Comparison of ENCODE assay signal across 8 cellular contexts in genomic region chr22:41021039-41021654, GRCh38.
A peak's percentile ranks its signal among the peaks of the same experiment; 100 is the strongest.
DNase-seq lines count a peak whose midpoint lies in the region; ATAC-seq and TF ChIP-seq lines count a peak whose summit lies in the region.

No MANE protein-coding gene starts in this region.

- H3K27me3 ChIP-seq in cardiac muscle cell (no peaks in the 10 kb centered on the region), iPS-18a (ENCODE audit: control insufficient read depth, insufficient read depth, low read length) (peaks cover 9% of the 10 kb centered on the region), spleen (replicated peaks in 1 of 7) (no peaks in the 10 kb centered on the region)

- DNase-seq in cardiac muscle cell (ENCODE audit: low read depth in 1 of 2, low spot score in 1 of 2): peak in 1 of 2 donors; percentile 10
- DNase-seq in cardiac septum (ENCODE audit: low spot score): no peak
- DNase-seq in spleen: peak; percentile 77
- no peak for DNase-seq in stimulated activated CD4-positive, alpha-beta T cell treated with anti-CD3 and anti-CD28 coated beads, Interleukin-12 subunit alpha, Interleukin-12 subunit beta, amount 100 ng/mL, for 4 hours
- no peak for DNase-seq in Ammon's horn (ENCODE audit: low spot score)

- intact Hi-C loops in cardiac septum (cut with DNase I): loop anchor here (2.0 kb wide), 1 partner anchor 68 kb away; no protein-coding TSS in a partner anchor
- intact Hi-C loops in spleen (cut with DNase I; ENCODE audit: low total_unique reads): loop anchor here (10.0 kb wide), 2 partner anchors 66 to 74 kb away; partner anchors contain the start of genes EP300 and RBX1

- peaks cover 14% of the 10 kb centered on the region for H3K4me1 Mint-ChIP-seq in activated naive CD8-positive, alpha-beta T cell (ENCODE audit: low read depth)

- H3K4me1 ChIP-seq in cardiac muscle cell (ENCODE audit: low read depth) (peaks cover 11% of the 10 kb centered on the region), iPS-18a (ENCODE audit: control insufficient read depth, low read depth, low read length) (peaks cover 11% of the 10 kb centered on the region), spleen (peaks cover 6 to 35% (median 19%) of the 10 kb centered on the region in 6 donors)

- no peaks in the 10 kb centered on the region for H3K9me3 Mint-ChIP-seq in activated naive CD8-positive, alpha-beta T cell (ENCODE audit: low read depth)

- no peaks in the 10 kb centered on the region for H3K27me3 Mint-ChIP-seq in activated naive CD8-positive, alpha-beta T cell

- H3K4me3 ChIP-seq in cardiac muscle cell (peak overlapping the region; percentile 54), iPS-18a (ENCODE audit: low read length) (peak overlapping the region; percentile 57), spleen (peak overlapping the region; percentile 55 to 71 (median 67))

- H3K9me3 ChIP-seq in cardiac muscle cell (ENCODE audit: low read depth) (no peaks in the 10 kb centered on the region), iPS-18a (ENCODE audit: control insufficient read depth, low read depth, low read length) (no peaks in the 10 kb centered on the region), spleen (no peaks in the 10 kb centered on the region)

- ATAC-seq in GM21367 (IDR thresholded peaks at IDR 0.05; ENCODE audit: unreplicated experiment): no peak

- TF ChIP-seq CTCF in cardiac muscle cell (IDR thresholded peaks at IDR 0.05; ENCODE audit: low read depth, low read length) (no peak), spleen (IDR thresholded peaks at IDR 0.05 in 8 of 11, conservative IDR thresholded peaks at IDR 0.05 in 3 of 11) (no peak)

- 37 to 50% (median 40%) methylated on average over 19 to 20 of the region's 20 CpGs for WGBS in spleen, 5 donors

- peak overlapping the region; percentile 82 for H3K9ac ChIP-seq in iPS-18a (ENCODE audit: low read length)

- H3K36me3 Mint-ChIP-seq in activated naive CD8-positive, alpha-beta T cell: no peaks in the 10 kb centered on the region

- H3K4me3 Mint-ChIP-seq in activated naive CD8-positive, alpha-beta T cell: peak overlapping the region; percentile 91

- no peak for TF ChIP-seq POLR2A in spleen (IDR thresholded peaks at IDR 0.05)

- no peak overlapping the region for H3K27ac Mint-ChIP-seq in activated naive CD8-positive, alpha-beta T cell

- H3K27ac ChIP-seq in cardiac muscle cell: peak overlapping the region; percentile 97
- H3K27ac ChIP-seq in iPS-18a (ENCODE audit: low read length): peak overlapping the region; percentile 35
- peak overlapping the region; percentile 94 to 100 (median 98) for H3K27ac ChIP-seq in spleen

- no peaks in the 10 kb centered on the region for H3K36me3 ChIP-seq in cardiac muscle cell
- H3K36me3 ChIP-seq in iPS-18a (ENCODE audit: control insufficient read depth, low read depth, low read length): no peaks in the 10 kb centered on the region
- no peaks in the 10 kb centered on the region for H3K36me3 ChIP-seq in spleen

Comparison
In these comparisons a context has a peak if more than half of its experiments do, and no peak if none do; other contexts are left out.
1. H3K27ac ChIP-seq: peak in every context shown above with its lines; median percentile 98 in spleen; 97 in cardiac muscle cell; 35 in iPS-18a.